In the genomic region with DNA sequence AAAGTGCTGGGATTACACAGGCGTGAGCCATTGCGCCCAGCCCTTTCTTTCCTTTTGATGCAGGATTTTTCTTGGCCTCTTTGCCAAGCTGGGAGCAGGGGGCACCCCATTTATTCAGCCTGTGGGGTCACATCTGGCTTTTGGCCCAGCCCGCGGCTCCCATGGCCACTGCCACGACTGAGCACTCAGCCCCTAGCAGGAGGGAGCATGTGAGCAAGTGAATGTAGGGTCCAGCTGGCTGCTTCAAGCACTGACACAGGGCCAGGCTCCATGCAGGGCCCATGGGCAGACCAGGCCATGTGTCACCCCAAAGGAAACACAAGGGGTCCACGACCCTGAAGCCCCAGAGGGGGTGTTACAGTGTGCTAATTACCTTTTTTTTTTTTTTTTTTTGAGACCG, we compare ENCODE assay signal across 36 cellular contexts.
"Had no signal": no experiment of that assay in that cellular context is flagged by ENCODE, and none has a peak within 500 bp of the region (broad histone marks: within the 10 kb centered on the region; RNA-seq: fewer than 3 reads in every experiment).

No MANE protein-coding gene starts in this region.

- ATAC-seq: activated CD4-positive, alpha-beta T cell treated with anti-CD3 and anti-CD28 coated beads for 36 hours; activated CD8-positive, alpha-beta memory T cell treated with anti-CD3 and anti-CD28 coated beads, Interleukin-2, amount 10 ng/mL, durations not matched to agents 7 days and 5 days; activated CD8-positive, alpha-beta T cell treated with anti-CD3 and anti-CD28 coated beads, Interleukin-2, amount 10 ng/mL, durations not matched to agents 7 days and 5 days; activated naive CD8-positive, alpha-beta T cell treated with anti-CD3 and anti-CD28 coated beads, Interleukin-2, amount 50 U/mL, for 24 hours had no signal

- DNase-seq: activated B cell treated with CpG ODN at 0.5 μM for 24 hours; activated CD4-positive, alpha-beta memory T cell treated with anti-CD3 and anti-CD28 coated beads, Interleukin-2, amount 10 ng/mL, durations not matched to agents 7 days and 5 days; activated CD4-positive, alpha-beta T cell treated with anti-CD3 and anti-CD28 coated beads for 36 hours; activated CD4-positive, alpha-beta T cell treated with anti-CD3 and anti-CD28 coated beads for 48 hours; activated CD4-positive, alpha-beta T cell treated with anti-CD3 and anti-CD28 coated beads, Interleukin-2, amount 10 ng/mL, durations not matched to agents 7 days and 5 days; activated CD4-positive, alpha-beta T cell treated with anti-CD3 and anti-CD28 coated beads, Interleukin-2, amount 50 U/mL, for 48 hours; activated CD4-positive, CD25-positive, alpha-beta regulatory T cell treated with anti-CD3 and anti-CD28 coated beads, Interleukin-2, amount 50 U/mL, for 72 hours; activated CD8-positive, alpha-beta memory T cell treated with anti-CD3 and anti-CD28 coated beads for 24 hours; activated CD8-positive, alpha-beta memory T cell treated with anti-CD3 and anti-CD28 coated beads, Interleukin-2, amount 10 ng/mL, durations not matched to agents 7 days and 5 days; activated CD8-positive, alpha-beta memory T cell treated with anti-CD3 and anti-CD28 coated beads, Interleukin-2, amount 50 U/mL, for 48 hours; activated CD8-positive, alpha-beta T cell treated with anti-CD3 and anti-CD28 coated beads, Interleukin-2, amount 10 ng/mL, durations not matched to agents 7 days and 5 days; activated effector memory CD4-positive, alpha-beta T cell treated with Interleukin-2 at 50 U/mL for 16 hours; activated gamma-delta T cell; activated naive CD4-positive, alpha-beta T cell treated with anti-CD3 and anti-CD28 coated beads, Interleukin-2, amount 10 ng/mL, durations not matched to agents 7 days and 5 days; activated naive CD4-positive, alpha-beta T cell treated with Interleukin-2 at 50 U/mL for 16 hours; activated naive CD8-positive, alpha-beta T cell treated with anti-CD3 and anti-CD28 coated beads, Interleukin-2, amount 10 ng/mL, durations not matched to agents 7 days and 5 days; activated naive CD8-positive, alpha-beta T cell treated with anti-CD3 and anti-CD28 coated beads, Interleukin-2, amount 50 U/mL, for 24 hours; activated T-cell treated with anti-CD3 and anti-CD28 coated beads, Interleukin-2, amount 50 U/mL, for 24 hours; activated T-cell treated with anti-CD3 and anti-CD28 coated beads, Interleukin-2, amount 50 U/mL, for 48 hours; amygdala; anterior cingulate cortex; caudate nucleus; cerebellar nuclear complex; T-helper 1 cell; T-helper 2 cell; T-helper 9 cell had no signal

- H3K27me3 Mint-ChIP-seq: activated B cell treated with CpG ODN at 0.5 μM for 24 hours; activated CD4-positive, alpha-beta memory T cell treated with anti-CD3 and anti-CD28 coated beads, Interleukin-2, amount 10 ng/mL, durations not matched to agents 7 days and 5 days; activated CD4-positive, alpha-beta T cell treated with anti-CD3 and anti-CD28 coated beads, Interleukin-2, amount 10 ng/mL, durations not matched to agents 7 days and 5 days; activated CD8-positive, alpha-beta memory T cell treated with anti-CD3 and anti-CD28 coated beads, Interleukin-2, amount 10 ng/mL, durations not matched to agents 7 days and 5 days; activated naive CD4-positive, alpha-beta T cell treated with anti-CD3 and anti-CD28 coated beads, Interleukin-2, amount 10 ng/mL, durations not matched to agents 7 days and 5 days; activated naive CD4-positive, alpha-beta T cell treated with anti-CD3 and anti-CD28 coated beads, Interleukin-2, amount 50 U/mL, for 24 hours; activated naive CD8-positive, alpha-beta T cell; activated naive CD8-positive, alpha-beta T cell treated with anti-CD3 and anti-CD28 coated beads, Interleukin-2, amount 10 ng/mL, durations not matched to agents 7 days and 5 days; activated naive CD8-positive, alpha-beta T cell treated with anti-CD3 and anti-CD28 coated beads, Interleukin-2, amount 50 U/mL, for 24 hours; activated T-cell treated with anti-CD3 and anti-CD28 coated beads, Interleukin-2, amount 50 U/mL, for 24 hours; brain; central memory CD8-positive, alpha-beta T cell had no signal

- H3K4me3 ChIP-seq: ascending aorta, cardiac muscle cell had no signal

- H3K36me3 Mint-ChIP-seq: activated CD8-positive, alpha-beta memory T cell treated with anti-CD3 and anti-CD28 coated beads, Interleukin-2, amount 10 ng/mL, durations not matched to agents 7 days and 5 days; activated naive CD4-positive, alpha-beta T cell treated with anti-CD3 and anti-CD28 coated beads, Interleukin-2, amount 10 ng/mL, durations not matched to agents 7 days and 5 days; activated naive CD8-positive, alpha-beta T cell treated with anti-CD3 and anti-CD28 coated beads, Interleukin-2, amount 10 ng/mL, durations not matched to agents 7 days and 5 days had no signal

- H3K9me3 Mint-ChIP-seq: activated naive CD4-positive, alpha-beta T cell treated with anti-CD3 and anti-CD28 coated beads, Interleukin-2, amount 50 U/mL, for 24 hours; central memory CD8-positive, alpha-beta T cell had no signal

- H3K27me3 ChIP-seq: ascending aorta, cardiac muscle cell had no signal

- H3K27ac Mint-ChIP-seq: activated B cell treated with CpG ODN at 0.5 μM for 24 hours; activated CD4-positive, alpha-beta memory T cell treated with anti-CD3 and anti-CD28 coated beads, Interleukin-2, amount 10 ng/mL, durations not matched to agents 7 days and 5 days; activated CD4-positive, alpha-beta T cell treated with anti-CD3 and anti-CD28 coated beads for 36 hours; activated CD4-positive, alpha-beta T cell treated with anti-CD3 and anti-CD28 coated beads, Interleukin-2, amount 10 ng/mL, durations not matched to agents 7 days and 5 days; activated CD8-positive, alpha-beta memory T cell treated with anti-CD3 and anti-CD28 coated beads, Interleukin-2, amount 10 ng/mL, durations not matched to agents 7 days and 5 days; activated CD8-positive, alpha-beta T cell treated with anti-CD3 and anti-CD28 coated beads, Interleukin-2, amount 10 ng/mL, durations not matched to agents 7 days and 5 days; activated naive CD4-positive, alpha-beta T cell treated with anti-CD3 and anti-CD28 coated beads, Interleukin-2, amount 10 ng/mL, durations not matched to agents 7 days and 5 days; activated naive CD4-positive, alpha-beta T cell treated with anti-CD3 and anti-CD28 coated beads, Interleukin-2, amount 50 U/mL, for 24 hours; activated naive CD8-positive, alpha-beta T cell; activated naive CD8-positive, alpha-beta T cell treated with anti-CD3 and anti-CD28 coated beads, Interleukin-2, amount 10 ng/mL, durations not matched to agents 7 days and 5 days; activated naive CD8-positive, alpha-beta T cell treated with anti-CD3 and anti-CD28 coated beads, Interleukin-2, amount 50 U/mL, for 24 hours; activated T-cell treated with anti-CD3 and anti-CD28 coated beads, Interleukin-2, amount 50 U/mL, for 24 hours; activated T-helper 2 cell treated with anti-CD3 and anti-CD28 coated beads, Interferon-gamma antibody, Interleukin-2, Interleukin-4, amounts not matched to agents 10 μg/mL and 5 μg/mL and 100 μg/mL, durations not matched to agents 14 hours and 24 hours and 36 hours; brain; T-helper 1 cell treated with Interleukin-12 subunit alpha and Interleukin-12 subunit beta and Interleukin-4 antibody, amounts not matched to agents 30 μg/mL and 1 μg/mL, for 36 hours; T-helper 2 cell treated with Interferon-gamma antibody and Interleukin-4, amounts not matched to agents 5 μg/mL and 100 μg/mL, for 36 hours had no signal

- H3K4me1 Mint-ChIP-seq: activated B cell treated with CpG ODN at 0.5 μM for 24 hours; activated CD4-positive, alpha-beta memory T cell treated with anti-CD3 and anti-CD28 coated beads, Interleukin-2, amount 10 ng/mL, durations not matched to agents 7 days and 5 days; activated CD4-positive, alpha-beta T cell treated with anti-CD3 and anti-CD28 coated beads for 36 hours; activated CD4-positive, alpha-beta T cell treated with anti-CD3 and anti-CD28 coated beads, Interleukin-2, amount 10 ng/mL, durations not matched to agents 7 days and 5 days; activated CD8-positive, alpha-beta memory T cell treated with anti-CD3 and anti-CD28 coated beads, Interleukin-2, amount 10 ng/mL, durations not matched to agents 7 days and 5 days; activated naive CD4-positive, alpha-beta T cell treated with anti-CD3 and anti-CD28 coated beads, Interleukin-2, amount 10 ng/mL, durations not matched to agents 7 days and 5 days; activated naive CD4-positive, alpha-beta T cell treated with anti-CD3 and anti-CD28 coated beads, Interleukin-2, amount 50 U/mL, for 24 hours; activated naive CD8-positive, alpha-beta T cell treated with anti-CD3 and anti-CD28 coated beads, Interleukin-2, amount 10 ng/mL, durations not matched to agents 7 days and 5 days; activated naive CD8-positive, alpha-beta T cell treated with anti-CD3 and anti-CD28 coated beads, Interleukin-2, amount 50 U/mL, for 24 hours; brain; central memory CD8-positive, alpha-beta T cell had no signal

- H3K27ac ChIP-seq: ascending aorta, cardiac muscle cell, VCaP had no signal

- H3K36me3 ChIP-seq: ascending aorta, cardiac muscle cell had no signal

- H3K4me3 Mint-ChIP-seq: activated B cell treated with CpG ODN at 0.5 μM for 24 hours; activated CD4-positive, alpha-beta memory T cell treated with anti-CD3 and anti-CD28 coated beads, Interleukin-2, amount 10 ng/mL, durations not matched to agents 7 days and 5 days; activated CD4-positive, alpha-beta T cell treated with anti-CD3 and anti-CD28 coated beads for 36 hours; activated CD4-positive, alpha-beta T cell treated with anti-CD3 and anti-CD28 coated beads, Interleukin-2, amount 10 ng/mL, durations not matched to agents 7 days and 5 days; activated CD8-positive, alpha-beta memory T cell treated with anti-CD3 and anti-CD28 coated beads, Interleukin-2, amount 10 ng/mL, durations not matched to agents 7 days and 5 days; activated CD8-positive, alpha-beta T cell treated with anti-CD3 and anti-CD28 coated beads, Interleukin-2, amount 10 ng/mL, durations not matched to agents 7 days and 5 days; activated naive CD4-positive, alpha-beta T cell treated with anti-CD3 and anti-CD28 coated beads, Interleukin-2, amount 10 ng/mL, durations not matched to agents 7 days and 5 days; activated naive CD4-positive, alpha-beta T cell treated with anti-CD3 and anti-CD28 coated beads, Interleukin-2, amount 50 U/mL, for 24 hours; activated naive CD8-positive, alpha-beta T cell; activated naive CD8-positive, alpha-beta T cell treated with anti-CD3 and anti-CD28 coated beads, Interleukin-2, amount 10 ng/mL, durations not matched to agents 7 days and 5 days; activated naive CD8-positive, alpha-beta T cell treated with anti-CD3 and anti-CD28 coated beads, Interleukin-2, amount 50 U/mL, for 24 hours; activated T-cell treated with anti-CD3 and anti-CD28 coated beads, Interleukin-2, amount 50 U/mL, for 24 hours; brain; central memory CD8-positive, alpha-beta T cell; T-helper 1 cell treated with Interleukin-12 subunit alpha and Interleukin-12 subunit beta and Interleukin-4 antibody, amounts not matched to agents 30 μg/mL and 1 μg/mL, for 36 hours; T-helper 2 cell treated with Interferon-gamma antibody and Interleukin-4, amounts not matched to agents 5 μg/mL and 100 μg/mL, for 36 hours had no signal

- H3K4me1 ChIP-seq: ascending aorta had no signal
